ENCODE assay signal across 21 cellular contexts in genomic region chr2:142306126-142306525, GRCh38.
"Had no signal": no experiment of that assay in that cellular context is flagged by ENCODE, and none has a peak within 500 bp of the region (broad histone marks: within the 10 kb centered on the region; RNA-seq: fewer than 3 reads in every experiment).

No MANE protein-coding gene starts in this region.

- H3K27me3 Mint-ChIP-seq: activated naive CD8-positive, alpha-beta T cell treated with anti-CD3 and anti-CD28 coated beads for 36 hours; natural killer cell treated with Interleukin-12 subunit alpha and Interleukin-12 subunit beta and Interleukin-15 and Interleukin-18, amount 100 ng/mL, for 72 hours had no signal

- H3K27ac Mint-ChIP-seq: activated naive CD8-positive, alpha-beta T cell treated with anti-CD3 and anti-CD28 coated beads for 36 hours; activated T-helper 1 cell treated with anti-CD3 and anti-CD28 coated beads, Interleukin-12 subunit alpha, Interleukin-12 subunit beta, Interleukin-2, Interleukin-4 antibody, amounts not matched to agents 30 ng/mL and 10 ng/mL and 1 ng/mL, durations not matched to agents 14 hours and 24 hours and 36 hours; natural killer cell treated with Interleukin-12 subunit alpha and Interleukin-12 subunit beta and Interleukin-15 and Interleukin-18, amount 100 ng/mL, for 72 hours had no signal

- ATAC-seq: esophagus mucosa; left colon; lower lobe of right lung; natural killer cell treated with Interleukin-12 subunit alpha and Interleukin-12 subunit beta and Interleukin-15 and Interleukin-18, amount 100 ng/mL, for 72 hours had no signal

- H3K36me3 ChIP-seq: lower lobe of right lung, neutrophil, tibial nerve, uterus, WERI-Rb-1 had no signal

- DNase-seq: activated CD4-positive, alpha-beta T cell treated with anti-CD3 and anti-CD28 coated beads for 1 hour; activated naive CD4-positive, alpha-beta T cell; activated naive CD8-positive, alpha-beta T cell treated with anti-CD3 and anti-CD28 coated beads for 36 hours; activated T-cell treated with anti-CD3 and anti-CD28 coated beads for 4 hours; anterior cingulate cortex; cortex of kidney; effector CD4-positive, alpha-beta T cell; left colon; lower lobe of right lung; stimulated activated CD4-positive, alpha-beta T cell treated with anti-CD3 and anti-CD28 coated beads, Interleukin-12 subunit alpha, Interleukin-12 subunit beta, amount 100 ng/mL, for 4 hours; stimulated activated CD4-positive, alpha-beta T cell treated with anti-CD3 and anti-CD28 coated beads, Interleukin-1b, Interleukin-23, amount 100 ng/mL, for 48 hours; stimulated activated CD8-positive, alpha-beta memory T cell treated with anti-CD3 and anti-CD28 coated beads, Interleukin-4, amount 100 ng/mL, for 48 hours; stimulated activated naive CD4-positive, alpha-beta T cell treated with Interleukin-2 at 50 U/mL for 16 hours; SW 1271; uterus; WERI-Rb-1 had no signal

- H3K4me3 Mint-ChIP-seq: activated naive CD8-positive, alpha-beta T cell treated with anti-CD3 and anti-CD28 coated beads for 36 hours; activated T-helper 1 cell treated with anti-CD3 and anti-CD28 coated beads, Interleukin-12 subunit alpha, Interleukin-12 subunit beta, Interleukin-2, Interleukin-4 antibody, amounts not matched to agents 30 ng/mL and 10 ng/mL and 1 ng/mL, durations not matched to agents 14 hours and 24 hours and 36 hours; natural killer cell treated with Interleukin-12 subunit alpha and Interleukin-12 subunit beta and Interleukin-15 and Interleukin-18, amount 100 ng/mL, for 72 hours had no signal

- H3K4me1 ChIP-seq: lower lobe of right lung, tibial nerve, uterus had no signal

- H3K9me3 ChIP-seq: lower lobe of right lung, neutrophil, uterus had no signal

- H3K36me3 Mint-ChIP-seq: activated naive CD8-positive, alpha-beta T cell treated with anti-CD3 and anti-CD28 coated beads for 36 hours; natural killer cell treated with Interleukin-12 subunit alpha and Interleukin-12 subunit beta and Interleukin-15 and Interleukin-18, amount 100 ng/mL, for 72 hours had no signal

- H3K4me3 ChIP-seq: lower lobe of right lung, tibial nerve, uterus had no signal

- H3K4me1 Mint-ChIP-seq: activated naive CD8-positive, alpha-beta T cell treated with anti-CD3 and anti-CD28 coated beads for 36 hours had no signal

- H3K27ac ChIP-seq: lower lobe of right lung, neutrophil, tibial nerve, uterus, WERI-Rb-1 had no signal

- H3K27me3 ChIP-seq: neutrophil, tibial nerve, uterus had no signal
